In genomic region chr14:31441273-31442110, GRCh38 we compare ENCODE assay signal across 12 cellular contexts. TPM values are rescaled to one million over a fixed set of nuclear protein-coding genes. Genes with fewer than 3 reads are reported as not detected.
DNase-seq lines count a peak whose midpoint lies in the region; ATAC-seq and TF ChIP-seq lines count a peak whose summit lies in the region.
"Had no signal": no experiment of that assay in that cellular context is flagged by ENCODE, and none has a peak within 500 bp of the region (broad histone marks: within the 10 kb centered on the region; RNA-seq: fewer than 3 reads in every experiment).

No MANE protein-coding gene starts in this region.

- WGBS in lung, 2 donors, result 53 to 78% methylated on average over 7 of the region's 7 CpGs

- H3K27ac Mint-ChIP-seq in HFFc6, result peak overlapping the region; percentile 83

- H3K27ac ChIP-seq in lung (ENCODE audit: low read depth in 1 of 2, low read length in 1 of 2), result no peak overlapping the region
- H3K27ac ChIP-seq: HL-60 had no signal

- intact Hi-C loops in mucosa of descending colon (cut with DNase I, micrococcal nuclease), result no loop called here

- TF ChIP-seq CTCF in HFFc6 (IDR thresholded peaks at IDR 0.05) (no peak), choroid plexus epithelial cell (conservative IDR thresholded peaks at IDR 0.05; ENCODE audit: low read depth, low read length) (no peak), lung (IDR thresholded peaks at IDR 0.05; ENCODE audit: control extremely low read depth, extremely low read depth) (no peak), mucosa of descending colon (IDR thresholded peaks at IDR 0.05) (no peak)

- ATAC-seq in lung (ENCODE audit: insufficient read depth, low FRiP score), result peak; percentile 58
- ATAC-seq in mucosa of descending colon, result no peak

- H3K9me3 Mint-ChIP-seq in HFFc6, result no peaks in the 10 kb centered on the region; the same call in 1 of the 2 replicates

- H3K4me1 ChIP-seq in lung (ENCODE audit: control insufficient read depth in 2 of 2, insufficient read depth in 2 of 2, low read length in 2 of 2) (peaks cover 0 to 1% of the 10 kb centered on the region in 2 donors), mucosa of descending colon (ENCODE audit: low read depth) (no peaks in the 10 kb centered on the region)
- H3K4me1 ChIP-seq: BE2C had no signal

- no peaks in the 10 kb centered on the region for H3K9me3 ChIP-seq in lung (ENCODE audit: control insufficient read depth in 2 of 2, insufficient read depth in 1 of 2, low read length in 1 of 2)
- no peaks in the 10 kb centered on the region for H3K9me3 ChIP-seq in mucosa of descending colon
- H3K9me3 ChIP-seq: BE2C had no signal

- DNase-seq in A172 (ENCODE audit: low spot score) (peak; percentile 27), HFFc6 (peak; percentile 78), choroid plexus epithelial cell (ENCODE audit: low read depth) (peak; percentile 88), lung (ENCODE audit: low spot score) (no peak), amniotic stem cell (lab: John Stamatoyannopoulos, UW) (no peak), mucosa of descending colon (no peak), DMS 273 (lab: John Stamatoyannopoulos, UW; ENCODE audit: unreplicated experiment) (no peak), NCI-H82 (lab: John Stamatoyannopoulos, UW) (no peak)
- DNase-seq: BE2C had no signal

- H3K36me3 ChIP-seq in lung (ENCODE audit: control insufficient read depth in 2 of 2, insufficient read depth in 2 of 2, low read length in 2 of 2) (peaks cover 1 to 4% of the 10 kb centered on the region in 2 donors), mucosa of descending colon (ENCODE audit: low read depth) (no peaks in the 10 kb centered on the region)
- H3K36me3 ChIP-seq: BE2C had no signal

- no peak overlapping the region for H3K4me3 ChIP-seq in choroid plexus epithelial cell (ENCODE audit: low read depth, low read length)
- no peak overlapping the region for H3K4me3 ChIP-seq in lung
- H3K4me3 ChIP-seq in mucosa of descending colon, result no peak overlapping the region

- H3K27me3 ChIP-seq in lung (ENCODE audit: control insufficient read depth, insufficient read depth), result no peaks in the 10 kb centered on the region
- H3K27me3 ChIP-seq: BE2C had no signal

- H3K36me3 Mint-ChIP-seq in HFFc6 (ENCODE audit: low read depth), result peaks cover 17% of the 10 kb centered on the region

- H3K4me1 Mint-ChIP-seq in HFFc6 (ENCODE audit: low read depth), result peaks cover 37% of the 10 kb centered on the region

- H3K4me3 Mint-ChIP-seq in HFFc6, result peak overlapping the region; percentile 56

- no peaks in the 10 kb centered on the region for H3K27me3 Mint-ChIP-seq in HFFc6 (ENCODE audit: insufficient read depth)

RNA-seq across cellular contexts. Expression of gene DTD2, which starts 15.8 kb away (rescaled TPM):
- 23.7 and 29.9 TPM in 2 replicates for total RNA-seq in A172 (2014; rRNA removed; shearing (Covaris generic))
- 10 to 100 TPM; 24.8 to 31.3 (median 29.0) TPM for total RNA-seq in HFFc6 (2021; fragmentation: NEBNext Ultra II Directional; extraction: Animal tissue kit (Norgen Biotek cat#: 25700))
- total RNA-seq in lung (10 to 100 TPM; 19.2 to 33.3 TPM), mucosa of descending colon (10 to 100 TPM; 11.3 to 14.6 (median 13.4) TPM)
- polyA plus RNA-seq in lung, result 10 to 100 TPM; 10.4 to 15.4 TPM

RNA-seq across cellular contexts. Expression of gene HEATR5A, which starts 21.1 kb away (rescaled TPM):
- 21.6 and 31.6 TPM in 2 replicates for total RNA-seq in A172 (2014; rRNA removed; shearing (Covaris generic))
- total RNA-seq in HFFc6 (2021; fragmentation: NEBNext Ultra II Directional; extraction: Animal tissue kit (Norgen Biotek cat#: 25700)), result 10 to 100 TPM; 59.7 to 83.3 (median 66.4) TPM
- total RNA-seq in lung (10 to 100 TPM; 37.6 to 54.0 TPM), mucosa of descending colon (10 to 100 TPM; 53.3 to 80.0 (median 56.8) TPM)
- 10 to 100 TPM; 10.9 to 20.1 TPM for polyA plus RNA-seq in lung

RNA-seq across cellular contexts. Expression of gene GPR33, which starts 46.3 kb away (rescaled TPM):
- total RNA-seq in A172 (2014; rRNA removed; shearing (Covaris generic)), result not detected in 2 replicates
- total RNA-seq in HFFc6 (2021; fragmentation: NEBNext Ultra II Directional; extraction: Animal tissue kit (Norgen Biotek cat#: 25700)), result not detected
- total RNA-seq in lung (not detected), mucosa of descending colon (not detected)
- polyA plus RNA-seq in lung, result not detected
- total RNA-seq: bronchial epithelial cell, glomerular endothelial cell had no signal

Comparison
In these comparisons a context has a peak if more than half of its experiments do, and no peak if none do; other contexts are left out.
1. DNase-seq: peak in A172 (single experiment), HFFc6 (single experiment) and choroid plexus epithelial cell (single experiment); none in lung (single experiment), amniotic stem cell (single experiment), mucosa of descending colon (0 of 3), DMS 273 (single experiment) and NCI-H82 (single experiment).